8 cellular contexts compared by ENCODE assay signal in the genomic region with DNA sequence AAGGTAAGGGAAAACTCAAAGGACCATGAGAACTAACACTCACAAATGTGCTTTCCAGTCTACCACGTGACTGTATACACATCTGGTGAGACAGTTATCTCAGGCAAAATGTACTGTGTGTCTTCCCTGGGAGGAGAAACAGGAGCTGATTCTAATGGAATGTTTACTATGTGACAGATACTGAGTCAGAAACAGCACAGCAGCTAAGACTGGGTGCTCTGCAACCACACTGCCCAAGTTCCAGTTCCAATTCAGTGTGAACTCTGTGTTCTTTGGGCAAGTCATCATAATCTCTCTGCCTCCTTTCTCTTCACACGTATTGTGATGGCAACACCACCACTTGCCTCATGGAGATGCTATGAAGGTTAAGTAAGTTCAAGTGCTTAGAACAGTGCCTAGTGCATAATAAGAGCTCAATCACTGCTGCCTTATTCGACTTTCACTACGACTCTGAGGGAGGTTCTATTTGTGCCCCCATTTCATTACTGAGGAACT.
DNase-seq lines count a peak whose midpoint lies in the region; ATAC-seq, FAIRE-seq and TF ChIP-seq lines count a peak whose summit lies in the region.

No MANE protein-coding gene starts in this region.

- H3K4me1 ChIP-seq in heart left ventricle (peaks cover 15 to 84% (median 65%) of the 10 kb centered on the region in 12 donors), small intestine (ENCODE audit: control insufficient read depth in 2 of 2, insufficient read depth in 1 of 2, low read depth in 1 of 2, low read length in 1 of 2) (peaks cover 0 to 16% of the 10 kb centered on the region in 2 donors)

- peaks cover 69% of the 10 kb centered on the region for H3K4me1 Mint-ChIP-seq in activated T-cell treated with anti-CD3 and anti-CD28 coated beads, Interleukin-2, amount 50 U/mL, for 72 hours (ENCODE audit: low read depth)

- H3K9me3 ChIP-seq in heart left ventricle (no peaks in the 10 kb centered on the region), small intestine (ENCODE audit: control insufficient read depth, low read depth) (no peaks in the 10 kb centered on the region)

- H3K27ac ChIP-seq in heart left ventricle = peak overlapping the region; percentile 69 to 87 (median 79)
- H3K27ac ChIP-seq in small intestine (ENCODE audit: low read depth in 1 of 2, low read length in 1 of 2) = peak overlapping the region in 1 of 2 donors; percentile 72

- intact Hi-C loops in heart left ventricle (cut with DNase I) = no loop called here

- H3K27me3 ChIP-seq in heart left ventricle = no peaks in the 10 kb centered on the region
- H3K27me3 ChIP-seq in small intestine (ENCODE audit: control insufficient read depth in 2 of 2, insufficient read depth in 2 of 2, low read length in 2 of 2) = no peaks in the 10 kb centered on the region

- no peak for FAIRE-seq in small intestine (lab: Jason Lieb, UNC)

- no peaks in the 10 kb centered on the region for H3K9me3 Mint-ChIP-seq in activated T-cell treated with anti-CD3 and anti-CD28 coated beads, Interleukin-2, amount 50 U/mL, for 72 hours

- peaks cover 1 to 13% of the 10 kb centered on the region in 2 donors for H3K36me3 Mint-ChIP-seq in activated T-cell treated with anti-CD3 and anti-CD28 coated beads, Interleukin-2, amount 50 U/mL, for 72 hours (ENCODE audit: insufficient read depth in 2 of 2)

- H3K4me3 ChIP-seq in heart left ventricle (peak overlapping the region in 1 of 12 donors; percentile 4), small intestine (ENCODE audit: low read depth in 1 of 2, low read length in 2 of 2) (no peak overlapping the region)

- no peak for TF ChIP-seq POLR2A in heart left ventricle (IDR thresholded peaks at IDR 0.05)

- ATAC-seq in GM18511 (IDR thresholded peaks at IDR 0.05; ENCODE audit: unreplicated experiment) (peak; percentile 44), HG03342 (IDR thresholded peaks at IDR 0.05; ENCODE audit: unreplicated experiment) (peak; percentile 47), heart left ventricle (peak; percentile 90 to 96 (median 94))
- peak; percentile 88 for ATAC-seq in activated T-cell treated with anti-CD3 and anti-CD28 coated beads, Interleukin-2, amount 50 U/mL, for 72 hours (replicated peaks in 1 of 2)

- peak overlapping the region; percentile 60 to 69 for H3K4me3 Mint-ChIP-seq in activated T-cell treated with anti-CD3 and anti-CD28 coated beads, Interleukin-2, amount 50 U/mL, for 72 hours

- H3K36me3 ChIP-seq in heart left ventricle = peaks cover 0 to 47% (median 9%) of the 10 kb centered on the region in 9 donors
- H3K36me3 ChIP-seq in small intestine (ENCODE audit: control insufficient read depth in 2 of 2, insufficient read depth in 2 of 2, low read length in 2 of 2) = peaks cover 0 to 2% of the 10 kb centered on the region in 2 donors

- WGBS in heart left ventricle, 4 donors = 2 to 12% (median 5%) methylated on average over 4 of the region's 4 CpGs
- WGBS in small intestine, 3 donors = 31 to 52% (median 48%) methylated on average over 4 of the region's 4 CpGs

- DNase-seq in activated T-cell treated with anti-CD3 and anti-CD28 coated beads, Interleukin-2, amount 50 U/mL, for 72 hours = peak; percentile 43 to 44
- DNase-seq in heart left ventricle = peak in 2 of 5 donors; percentile 51 to 67
- DNase-seq in small intestine = peak; percentile 36
- DNase-seq in UCSD-AML1 (lab: John Stamatoyannopoulos, UW; ENCODE audit: unreplicated experiment) = no peak
- no peak for DNase-seq in epidermal melanocyte (ENCODE audit: insufficient read length, low spot score)
- no peak for DNase-seq in DMS79 (lab: John Stamatoyannopoulos, UW)

- peak in 1 of 12 donors; percentile 9 for TF ChIP-seq CTCF in heart left ventricle (IDR thresholded peaks at IDR 0.05)

- H3K27me3 Mint-ChIP-seq in activated T-cell treated with anti-CD3 and anti-CD28 coated beads, Interleukin-2, amount 50 U/mL, for 72 hours (ENCODE audit: low read depth) = no peaks in the 10 kb centered on the region

- peak overlapping the region; percentile 83 for H3K27ac Mint-ChIP-seq in activated T-cell treated with anti-CD3 and anti-CD28 coated beads, Interleukin-2, amount 50 U/mL, for 72 hours

Comparison
In these comparisons a context has a peak if more than half of its experiments do, and no peak if none do; other contexts are left out.
1. ATAC-seq: peak in every context shown above with its lines; median percentile 94 in heart left ventricle; 88 in activated T-cell treated with anti-CD3 and anti-CD28 coated beads, Interleukin-2, amount 50 U/mL, for 72 hours; 47 in HG03342; 44 in GM18511.
2. DNase-seq: peak in activated T-cell treated with anti-CD3 and anti-CD28 coated beads, Interleukin-2, amount 50 U/mL, for 72 hours (2 of 2) and small intestine (single experiment); none in UCSD-AML1 (single experiment), epidermal melanocyte (single experiment) and DMS79 (single experiment).